Comparison of ENCODE assay signal across 1 cellular context in the genomic region with DNA sequence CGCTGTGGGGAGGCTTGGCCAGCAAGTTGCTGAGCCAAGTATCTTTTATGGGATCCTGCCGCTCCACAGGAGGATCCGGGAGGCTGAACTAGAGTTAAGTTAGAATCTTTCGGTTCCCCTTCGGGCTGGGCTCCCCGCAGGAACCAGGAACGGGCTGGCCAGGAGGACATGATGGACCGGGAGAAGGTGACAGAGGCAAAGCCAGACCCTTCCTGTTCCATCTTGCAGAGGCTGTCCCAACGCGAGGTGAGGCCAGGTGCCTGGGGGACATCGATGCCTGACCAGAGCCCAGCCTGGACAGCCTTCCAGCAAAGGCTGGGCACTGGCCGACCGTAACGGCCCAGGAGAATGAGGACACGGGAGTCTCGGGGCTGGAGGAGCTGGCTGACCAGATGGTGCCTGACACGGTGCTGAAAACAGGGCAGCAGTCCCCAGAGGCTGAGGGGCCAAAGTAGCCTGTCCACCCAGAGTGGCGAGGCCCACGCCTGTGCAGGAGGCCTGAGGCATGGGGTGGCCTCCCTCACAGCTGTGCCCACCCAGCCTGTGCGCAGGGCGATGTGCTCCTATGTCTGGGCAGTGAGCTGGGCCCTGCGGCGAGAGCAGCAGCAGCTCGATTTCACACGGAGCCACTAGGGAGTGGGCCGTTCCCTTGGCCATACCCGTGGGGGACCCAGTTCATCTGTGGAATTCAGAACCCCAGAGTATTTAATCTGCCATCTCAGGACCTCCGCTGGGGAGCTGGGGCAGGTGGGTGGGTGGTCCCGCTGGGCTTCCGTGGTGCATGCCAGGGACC.
TF ChIP-seq lines count a peak whose summit lies in the region.

No MANE protein-coding gene starts in this region.

TF ChIP-seq in H1, 55 proteins besides CTCF, POLR2A, EP300 and RAD21:
- TF ChIP-seq JUND (IDR thresholded peaks at IDR 0.05; ENCODE audit: low read length): no peak
- TF ChIP-seq RFX5 (IDR thresholded peaks at IDR 0.05; ENCODE audit: borderline replicate concordance, low read depth, low read length): no peak
- no peak for TF ChIP-seq TBP (IDR thresholded peaks at IDR 0.05; ENCODE audit: low read depth, low read length)
- TF ChIP-seq TAF1 (IDR thresholded peaks at IDR 0.05; ENCODE audit: low read depth, low read length): no peak
- no peak for TF ChIP-seq ASH2L (IDR thresholded peaks at IDR 0.05; ENCODE audit: low read length)
- no peak for TF ChIP-seq SAP30 (IDR thresholded peaks at IDR 0.05; ENCODE audit: insufficient read depth, insufficient replicate concordance, low read length)
- no peak for TF ChIP-seq RBBP5 (IDR thresholded peaks at IDR 0.05; ENCODE audit: borderline replicate concordance, low read depth, low read length)
- TF ChIP-seq KDM5A (IDR thresholded peaks at IDR 0.05; ENCODE audit: low read length): no peak
- TF ChIP-seq, protein P1, sequence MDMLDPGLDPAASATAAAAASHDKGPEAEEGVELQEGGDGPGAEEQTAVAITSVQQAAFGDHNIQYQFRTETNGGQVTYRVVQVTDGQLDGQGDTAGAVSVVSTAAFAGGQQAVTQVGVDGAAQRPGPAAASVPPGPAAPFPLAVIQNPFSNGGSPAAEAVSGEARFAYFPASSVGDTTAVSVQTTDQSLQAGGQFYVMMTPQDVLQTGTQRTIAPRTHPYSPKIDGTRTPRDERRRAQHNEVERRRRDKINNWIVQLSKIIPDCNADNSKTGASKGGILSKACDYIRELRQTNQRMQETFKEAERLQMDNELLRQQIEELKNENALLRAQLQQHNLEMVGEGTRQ (IDR thresholded peaks at IDR 0.05; ENCODE audit: low read length): no peak
- no peak for TF ChIP-seq NRF1 (IDR thresholded peaks at IDR 0.05; ENCODE audit: low read depth, low read length)
- no peak for TF ChIP-seq KDM1A (IDR thresholded peaks at IDR 0.05; ENCODE audit: borderline replicate concordance, low read length)
- no peak for TF ChIP-seq SUZ12 (IDR thresholded peaks at IDR 0.05; ENCODE audit: low read length)
- TF ChIP-seq, protein P2, sequence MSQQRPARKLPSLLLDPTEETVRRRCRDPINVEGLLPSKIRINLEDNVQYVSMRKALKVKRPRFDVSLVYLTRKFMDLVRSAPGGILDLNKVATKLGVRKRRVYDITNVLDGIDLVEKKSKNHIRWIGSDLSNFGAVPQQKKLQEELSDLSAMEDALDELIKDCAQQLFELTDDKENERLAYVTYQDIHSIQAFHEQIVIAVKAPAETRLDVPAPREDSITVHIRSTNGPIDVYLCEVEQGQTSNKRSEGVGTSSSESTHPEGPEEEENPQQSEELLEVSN (IDR thresholded peaks at IDR 0.05): no peak
- TF ChIP-seq RNF2 (IDR thresholded peaks at IDR 0.05; ENCODE audit: borderline replicate concordance, low read depth, low read length, missing control alignments, poor library complexity, severe bottlenecking): no peak
- TF ChIP-seq CBX5 (IDR thresholded peaks at IDR 0.05; ENCODE audit: low read depth, low read length): no peak
- TF ChIP-seq HDAC2 (IDR thresholded peaks at IDR 0.05; ENCODE audit: borderline replicate concordance in 1 of 2, low read depth in 2 of 2, low read length in 2 of 2): no peak
- no peak for TF ChIP-seq EZH2 (IDR thresholded peaks at IDR 0.05; ENCODE audit: low read depth, low read length, severe bottlenecking)
- TF ChIP-seq CHD1 (IDR thresholded peaks at IDR 0.05; ENCODE audit: low read depth, low read length): no peak
- TF ChIP-seq PHF8 (conservative IDR thresholded peaks at IDR 0.05; ENCODE audit: low read depth, low read length): no peak
- TF ChIP-seq EGR1 (IDR thresholded peaks at IDR 0.05; ENCODE audit: borderline replicate concordance, low read depth, low read length): no peak
